Comparison of ENCODE assay signal across 25 cellular contexts in genomic region chr6:132381381-132381780, GRCh38. TPM values are rescaled to one million over a fixed set of nuclear protein-coding genes. Genes with fewer than 3 reads are reported as not detected.
"Had no signal": no experiment of that assay in that cellular context is flagged by ENCODE, and none has a peak within 500 bp of the region (broad histone marks: within the 10 kb centered on the region; RNA-seq: fewer than 3 reads in every experiment).

No MANE protein-coding gene starts in this region.

- H3K4me3 Mint-ChIP-seq: dendritic cell treated with granulocyte-macrophage colony-stimulating factor and Interleukin-4, amounts not matched to agents 40 ng/mL and 50 ng/mL, for 4 days; effector memory CD8-positive, alpha-beta T cell; endodermal cell; mesothelial cell of epicardium; naive B cell had no signal

- H3K27me3 Mint-ChIP-seq: naive B cell had no signal

- H3K27me3 ChIP-seq: colonic mucosa, esophagus muscularis mucosa, foreskin keratinocyte, heart right ventricle, left lung had no signal

- H3K4me3 ChIP-seq: colonic mucosa, esophagus muscularis mucosa, heart right ventricle, left lung, lower lobe of right lung, mucosa of descending colon had no signal

- H3K9me3 ChIP-seq: colonic mucosa, left lung, lower lobe of right lung, mucosa of descending colon had no signal

- ATAC-seq: effector memory CD8-positive, alpha-beta T cell; foreskin keratinocyte; heart right ventricle; left cardiac atrium; left lung; left ventricle myocardium superior; lower lobe of right lung; mucosa of descending colon had no signal

- H3K4me1 Mint-ChIP-seq: endodermal cell had no signal

- DNase-seq: colonic mucosa; cortex of kidney; effector CD8-positive, alpha-beta T cell; effector memory CD8-positive, alpha-beta T cell; endodermal cell; foreskin keratinocyte; glutamatergic neuron; head of caudate nucleus; heart right ventricle; hippocampal formation; left cardiac atrium; left lung; left ventricle myocardium superior; lower lobe of right lung; mesenchymal stem cell; mucosa of descending colon; naive B cell had no signal

- H3K27ac ChIP-seq: colonic mucosa, esophagus muscularis mucosa, foreskin keratinocyte, heart right ventricle, left lung, lower lobe of right lung had no signal

- H3K36me3 ChIP-seq: colonic mucosa, esophagus muscularis mucosa, heart right ventricle, left lung, lower lobe of right lung had no signal

- H3K27ac Mint-ChIP-seq: dendritic cell treated with granulocyte-macrophage colony-stimulating factor and Interleukin-4, amounts not matched to agents 40 ng/mL and 50 ng/mL, for 4 days; effector memory CD8-positive, alpha-beta T cell; endodermal cell; mesothelial cell of epicardium had no signal

- FAIRE-seq: endometrium, endothelial cell of umbilical vein, frontal cortex, islet of Langerhans, keratinocyte had no signal

- H3K4me1 ChIP-seq: colonic mucosa, esophagus muscularis mucosa, foreskin keratinocyte, left lung, lower lobe of right lung had no signal

RNA-seq across cellular contexts. Expression of gene MOXD1, which starts 19.9 kb away (rescaled TPM):
- total RNA-seq: endothelial cell of umbilical vein had no signal
